In genomic region chr16:4385789-4386451, GRCh38 we compare ENCODE assay signal across 16 cellular contexts. TPM values are rescaled to one million over a fixed set of nuclear protein-coding genes. Genes with fewer than 3 reads are reported as not detected.
A peak's percentile ranks its signal among the peaks of the same experiment; 100 is the strongest.
DNase-seq lines count a peak whose midpoint lies in the region; TF ChIP-seq lines count a peak whose summit lies in the region.
"Had no signal": no experiment of that assay in that cellular context is flagged by ENCODE, and none has a peak within 500 bp of the region (broad histone marks: within the 10 kb centered on the region; RNA-seq: fewer than 3 reads in every experiment).

No MANE protein-coding gene starts in this region.

- no peak for TF ChIP-seq CTCF in left ventricle myocardium inferior (IDR thresholded peaks at IDR 0.05; ENCODE audit: borderline replicate concordance)
- TF ChIP-seq CTCF in MM.1S (IDR thresholded peaks at IDR 0.05; ENCODE audit: low read length): no peak
- no peak for TF ChIP-seq CTCF in ovary (IDR thresholded peaks at IDR 0.05)

- H3K9me3 ChIP-seq in BLaER1: no peaks in the 10 kb centered on the region
- no peaks in the 10 kb centered on the region for H3K9me3 ChIP-seq in SK-N-MC (ENCODE audit: low read depth, low read length)
- H3K9me3 ChIP-seq in left ventricle myocardium inferior (replicated peaks): no peaks in the 10 kb centered on the region
- H3K9me3 ChIP-seq in skeletal muscle tissue (ENCODE audit: control insufficient read depth in 3 of 3, low read length in 3 of 3): no peaks in the 10 kb centered on the region
- H3K9me3 ChIP-seq in MM.1S (replicated peaks; ENCODE audit: insufficient read depth, low read length): no peaks in the 10 kb centered on the region
- no peaks in the 10 kb centered on the region for H3K9me3 ChIP-seq in ovary
- H3K9me3 ChIP-seq: pancreas had no signal

- H3K9me2 ChIP-seq in MM.1S (replicated peaks; ENCODE audit: insufficient read depth, low read length): no peaks in the 10 kb centered on the region

- H3K27ac ChIP-seq in BLaER1 (peak overlapping the region; percentile 23; the same call in 1 of the 2 replicates), SK-N-MC (peak overlapping the region; percentile 73), left ventricle myocardium inferior (replicated peaks) (peak overlapping the region; percentile 57), skeletal muscle tissue (ENCODE audit: low read depth, low read length) (peak overlapping the region; percentile 33), MM.1S (ENCODE audit: low read length) (no peak overlapping the region), ovary (peak overlapping the region in 1 of 2 donors; percentile 1)
- H3K27ac ChIP-seq: C4-2B, pancreas had no signal

- peaks cover 3% of the 10 kb centered on the region; the same call in 1 of the 2 replicates for H3K79me2 ChIP-seq in MM.1S (ENCODE audit: low read length)

- intact Hi-C loops in left ventricle myocardium inferior (cut with micrococcal nuclease): no loop called here
- intact Hi-C loops in ovary (cut with DNase I): no loop called here

- TF ChIP-seq EP300 in ovary (IDR thresholded peaks at IDR 0.05): no peak

- 56 to 67% (median 66%) methylated on average over 11 of the region's 11 CpGs for WGBS in ovary, 3 donors

- no peak overlapping the region for H2AFZ ChIP-seq in MM.1S (ENCODE audit: low read length)

- H3K36me3 ChIP-seq in BLaER1 (peaks cover 88% of the 10 kb centered on the region), SK-N-MC (ENCODE audit: insufficient read depth, low read length) (no peaks in the 10 kb centered on the region; the same call in 1 of the 2 replicates), left ventricle myocardium inferior (peaks cover 27% of the 10 kb centered on the region), skeletal muscle tissue (ENCODE audit: control insufficient read depth in 3 of 3, insufficient read depth in 3 of 3, low read length in 3 of 3) (peaks cover 7 to 16% (median 10%) of the 10 kb centered on the region in 3 donors), MM.1S (replicated peaks; ENCODE audit: insufficient read depth, low read length) (peaks cover 3% of the 10 kb centered on the region; the same call in 1 of the 2 replicates), ovary (no peaks in the 10 kb centered on the region)

- H3K9ac ChIP-seq in BLaER1 (no peak overlapping the region), SK-N-MC (ENCODE audit: insufficient read length) (no peak overlapping the region), skeletal muscle tissue (ENCODE audit: low read depth in 1 of 3, low read length in 3 of 3) (peak overlapping the region in 1 of 3 donors; percentile 50), MM.1S (ENCODE audit: low read length) (no peak overlapping the region)

- no peaks in the 10 kb centered on the region for H3F3A ChIP-seq in MM.1S (ENCODE audit: insufficient read depth, low read length)

- H3K4me2 ChIP-seq in BLaER1: peak overlapping the region; percentile 77
- H3K4me2 ChIP-seq in MM.1S (ENCODE audit: low read depth, low read length): no peak overlapping the region

- H3K27me3 ChIP-seq in BLaER1 (no peaks in the 10 kb centered on the region), left ventricle myocardium inferior (ENCODE audit: low read depth) (no peaks in the 10 kb centered on the region), skeletal muscle tissue (ENCODE audit: control insufficient read depth in 3 of 3, insufficient read depth in 3 of 3, low read length in 3 of 3) (no peaks in the 10 kb centered on the region), MM.1S (replicated peaks; ENCODE audit: insufficient read depth, low read length) (no peaks in the 10 kb centered on the region), ovary (no peaks in the 10 kb centered on the region)
- H3K27me3 ChIP-seq: pancreas had no signal

- H4K20me1 ChIP-seq in BLaER1 (peaks cover 89% of the 10 kb centered on the region), MM.1S (ENCODE audit: insufficient read depth, low read length) (no peaks in the 10 kb centered on the region)

- H3K4me3 ChIP-seq in BLaER1 (no peak overlapping the region), SK-N-MC (peak overlapping the region; percentile 18; the same call in 1 of the 2 replicates), left ventricle myocardium inferior (no peak overlapping the region), skeletal muscle tissue (ENCODE audit: low read length in 3 of 3) (no peak overlapping the region), MM.1S (ENCODE audit: low read length) (no peak overlapping the region), ovary (no peak overlapping the region)
- H3K4me3 ChIP-seq: GM12878, pancreas had no signal

- H3K4me1 ChIP-seq in BLaER1: peaks cover 66% of the 10 kb centered on the region
- H3K4me1 ChIP-seq in left ventricle myocardium inferior: peaks cover 86% of the 10 kb centered on the region
- H3K4me1 ChIP-seq in skeletal muscle tissue (ENCODE audit: control insufficient read depth in 3 of 3, insufficient read depth in 3 of 3, low read length in 3 of 3): peaks cover 20 to 43% (median 36%) of the 10 kb centered on the region in 3 donors
- H3K4me1 ChIP-seq in MM.1S (ENCODE audit: low read length): no peaks in the 10 kb centered on the region
- peaks cover 11% of the 10 kb centered on the region for H3K4me1 ChIP-seq in ovary (ENCODE audit: insufficient read depth)
- H3K4me1 ChIP-seq: pancreas had no signal

- DNase-seq in SK-N-MC (ENCODE audit: low read depth, low spot score) (no peak), left ventricle myocardium inferior (no peak), MM.1S (no peak), NCI-H2107 treated with DMSO at 0.1 percent for 48 hours (lab: John Stamatoyannopoulos, UW; ENCODE audit: unreplicated experiment) (no peak), ovary (no peak)
- DNase-seq in stimulated activated CD4-positive, alpha-beta T cell treated with anti-CD3 and anti-CD28 coated beads, Interleukin-1b, Interleukin-23, amount 100 ng/mL, for 48 hours: no peak
- DNase-seq: activated B cell treated with CpG ODN at 0.5 μM for 24 hours; activated T-cell treated with anti-CD3 and anti-CD28 coated beads, Interleukin-2, amount 50 U/mL, for 4 hours; DND-41; mammary epithelial cell; stimulated activated CD4-positive, alpha-beta T cell treated with anti-CD3 and anti-CD28 coated beads, Interleukin-15, amount 100 ng/mL, for 24 hours had no signal

- no peak for TF ChIP-seq POLR2A in ovary (IDR thresholded peaks at IDR 0.05)

RNA-seq across cellular contexts. Expression of gene VASN, which starts 14.3 kb away (rescaled TPM):
- total RNA-seq in left ventricle myocardium inferior: 5.5 TPM
- total RNA-seq in skeletal muscle tissue: 13.0 TPM
- total RNA-seq in ovary: 10 to 100 TPM; 19.8 to 49.5 (median 43.5) TPM
- 10 to 100 TPM in 1 of 2 donors, 1 to 10 TPM in 1; 2.4 to 47.6 TPM for polyA plus RNA-seq in ovary

RNA-seq across cellular contexts. Expression of gene CORO7, which starts 30.5 kb away (rescaled TPM):
- total RNA-seq in left ventricle myocardium inferior (12.5 TPM), skeletal muscle tissue (14.6 TPM), ovary (10 to 100 TPM in 6 of 7 donors, 1 to 10 TPM in 1; 7.6 to 29.5 (median 19.5) TPM)
- 1 to 10 TPM; 1.3 to 9.7 TPM for polyA plus RNA-seq in ovary

RNA-seq across cellular contexts. Expression of gene PAM16, which starts 34.8 kb away (rescaled TPM):
- total RNA-seq in left ventricle myocardium inferior (67.3 TPM), skeletal muscle tissue (32.9 TPM), ovary (10 to 100 TPM; 24.0 to 47.2 (median 35.7) TPM)
- polyA plus RNA-seq in ovary: 10 to 100 TPM; 18.5 to 42.2 TPM

RNA-seq across cellular contexts. Expression of gene DNAJA3, which starts 39.7 kb away (rescaled TPM):
- total RNA-seq in left ventricle myocardium inferior: 74.2 TPM
- total RNA-seq in skeletal muscle tissue: 35.5 TPM
- total RNA-seq in ovary: 10 to 100 TPM; 32.5 to 47.0 (median 39.0) TPM
- polyA plus RNA-seq in ovary: 10 to 100 TPM; 26.4 to 35.0 TPM
